In genomic region chr16:31508706-31509523, GRCh38 we compare ENCODE assay signal across 1 cellular context.
TF ChIP-seq lines count a peak whose summit lies in the region.

No MANE protein-coding gene starts in this region.

TF ChIP-seq in IMR-90, 13 proteins besides CTCF, POLR2A, EP300 and RAD21:
- TF ChIP-seq CHD1 (IDR thresholded peaks at IDR 0.05; ENCODE audit: low read depth, low read length) (no peak), FOS (IDR thresholded peaks at IDR 0.05; ENCODE audit: low read depth, low read length) (no peak), CEBPB (IDR thresholded peaks at IDR 0.05; ENCODE audit: low read depth, low read length) (no peak), USF2 (IDR thresholded peaks at IDR 0.05; ENCODE audit: low read depth, low read length) (no peak), BHLHE40 (IDR thresholded peaks at IDR 0.05; ENCODE audit: low read depth, low read length) (no peak), MXI1 (IDR thresholded peaks at IDR 0.05; ENCODE audit: borderline replicate concordance, low read depth, low read length) (no peak), NFE2L2 (IDR thresholded peaks at IDR 0.05; ENCODE audit: low read depth, low read length) (no peak), RCOR1 (IDR thresholded peaks at IDR 0.05; ENCODE audit: insufficient replicate concordance, low read length) (no peak), MAZ (IDR thresholded peaks at IDR 0.05; ENCODE audit: borderline replicate concordance, low read depth, low read length) (no peak), SMC3 (IDR thresholded peaks at IDR 0.05; ENCODE audit: low read depth, low read length) (no peak), ELK1 (IDR thresholded peaks at IDR 0.05; ENCODE audit: borderline replicate concordance, low read depth, low read length) (no peak), MAFK (IDR thresholded peaks at IDR 0.05; ENCODE audit: low read depth, low read length) (no peak), RFX5 (IDR thresholded peaks at IDR 0.05; ENCODE audit: low read depth, low read length) (no peak)
